In the genomic region with DNA sequence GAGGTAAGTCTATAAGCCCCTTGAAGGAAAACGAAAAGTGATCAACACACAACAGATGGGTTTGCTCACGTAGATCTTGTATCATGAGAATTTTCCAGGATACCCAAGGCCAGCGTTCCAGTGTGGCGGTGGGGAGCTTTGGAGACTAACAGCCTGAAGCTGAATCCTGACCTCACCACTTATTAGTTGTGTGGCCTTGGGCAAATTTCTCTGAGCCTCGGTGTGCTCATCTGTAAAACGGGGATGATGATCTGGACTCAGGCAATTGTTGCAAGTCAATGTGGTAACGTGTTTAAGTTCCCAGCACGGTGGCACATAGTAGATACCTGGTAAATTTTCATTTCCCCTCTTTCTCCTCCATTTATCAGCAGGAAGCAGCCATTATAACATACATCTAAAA, we compare ENCODE assay signal across 24 cellular contexts.
DNase-seq lines count a peak whose midpoint lies in the region; ATAC-seq, FAIRE-seq and TF ChIP-seq lines count a peak whose summit lies in the region.
"Had no signal": no experiment of that assay in that cellular context is flagged by ENCODE, and none has a peak within 500 bp of the region (broad histone marks: within the 10 kb centered on the region; RNA-seq: fewer than 3 reads in every experiment).

No MANE protein-coding gene starts in this region.

- H2AK5ac ChIP-seq in mesendoderm (ENCODE audit: low read length) = no peak overlapping the region

- H3K27ac ChIP-seq in breast epithelium (no peak overlapping the region), HepG2 (ENCODE audit: extremely low read length, insufficient read depth, low read length) (no peak overlapping the region), right lobe of liver (no peak overlapping the region), mesendoderm (ENCODE audit: low read depth, low read length) (no peak overlapping the region), thymus (ENCODE audit: low read depth) (peak overlapping the region; percentile 8)
- H3K27ac ChIP-seq: 22Rv1; A549; BLaER1 treated with 17β-estradiol and CSF1 and Interleukin-3, amounts not matched to agents 10 nM and 100 nM; C4-2B had no signal

- POLR2A ChIA-PET in MCF 10A (lab: Yijun Ruan, JAX) = no interaction called here
- POLR2A ChIA-PET in HepG2 (lab: Yijun Ruan, JAX) = no interaction called here

- H3K4me1 Mint-ChIP-seq in MCF 10A (ENCODE audit: insufficient read depth, unreplicated experiment) = peaks cover 5% of the 10 kb centered on the region
- no peaks in the 10 kb centered on the region for H3K4me1 Mint-ChIP-seq in activated CD4-positive, alpha-beta T cell treated with anti-CD3 and anti-CD28 coated beads, Interleukin-2, amount 10 ng/mL, durations not matched to agents 24 days and 14 days
- H3K4me1 Mint-ChIP-seq: B cell had no signal

- no peaks in the 10 kb centered on the region for H3K27me3 Mint-ChIP-seq in MCF 10A (ENCODE audit: insufficient read depth, unreplicated experiment)
- H3K27me3 Mint-ChIP-seq in activated CD4-positive, alpha-beta T cell treated with anti-CD3 and anti-CD28 coated beads, Interleukin-2, amount 10 ng/mL, durations not matched to agents 24 days and 14 days = peaks cover 10% of the 10 kb centered on the region

- no peak overlapping the region for H4K5ac ChIP-seq in mesendoderm (ENCODE audit: low read length)

- H3K36me3 ChIP-seq in breast epithelium (no peaks in the 10 kb centered on the region), HepG2 (replicated peaks in 1 of 2; ENCODE audit: control insufficient read depth in 1 of 2, insufficient read depth in 2 of 2, low read length in 2 of 2) (no peaks in the 10 kb centered on the region), right lobe of liver (no peaks in the 10 kb centered on the region), mesendoderm (ENCODE audit: control insufficient read depth, insufficient read depth, low read length) (no peaks in the 10 kb centered on the region), thymus (ENCODE audit: control insufficient read depth, insufficient read depth) (no peaks in the 10 kb centered on the region)
- H3K36me3 ChIP-seq: BLaER1 treated with 17β-estradiol and CSF1 and Interleukin-3, amounts not matched to agents 10 nM and 100 nM had no signal

- TF ChIP-seq POLR2A in breast epithelium (IDR thresholded peaks at IDR 0.05) (no peak), HepG2 (IDR thresholded peaks at IDR 0.05; ENCODE audit: insufficient read depth in 1 of 2, low read depth in 2 of 2, low read length in 2 of 2) (no peak), right lobe of liver (IDR thresholded peaks at IDR 0.05) (no peak)

- H2AFZ ChIP-seq in HepG2 (ENCODE audit: low read length) = no peak overlapping the region

- intact Hi-C loops in MCF 10A (cut with micrococcal nuclease) = no loop called here
- intact Hi-C loops in breast epithelium (cut with DNase I; ENCODE audit: low total_unique reads) = no loop called here
- intact Hi-C loops in HepG2 (cut with micrococcal nuclease; ENCODE audit: unreplicated experiment) = no loop called here
- intact Hi-C loops in right lobe of liver (cut with DNase I) = no loop called here
- intact Hi-C loops in activated CD4-positive, alpha-beta T cell treated with anti-CD3 and anti-CD28 coated beads, Interleukin-2, amount 10 ng/mL, durations not matched to agents 24 days and 14 days (cut with micrococcal nuclease) = no loop called here

- CTCF ChIA-PET in MCF 10A (lab: Yijun Ruan, JAX) (interaction anchor here (0.7 to 1.0 kb wide), 2 partner anchors 9 to 213 kb away, joined by 3 to 4 read pairs; no protein-coding TSS in a partner anchor), HepG2 (lab: Yijun Ruan, JAX; ENCODE audit: low intra/inter-chr PET ratio, low total read pairs) (no interaction called here)

- no peak overlapping the region for H3K9ac ChIP-seq in HepG2 (ENCODE audit: insufficient read depth, low read depth, low read length)
- no peak overlapping the region for H3K9ac ChIP-seq in mesendoderm (ENCODE audit: low read length)
- H3K9ac ChIP-seq: BLaER1 treated with 17β-estradiol and CSF1 and Interleukin-3, amounts not matched to agents 10 nM and 100 nM had no signal

- no TSS peak for BruUV-seq in MCF 10A (replicated peaks; lab: Mats Ljungman, UMichigan)
- no TSS peak for BruUV-seq in HepG2 (replicated peaks; lab: Mats Ljungman, UMichigan)

- no peaks in the 10 kb centered on the region for H3K4me1 ChIP-seq in breast epithelium
- H3K4me1 ChIP-seq in HepG2 (ENCODE audit: insufficient read depth, low read length) = no peaks in the 10 kb centered on the region
- H3K4me1 ChIP-seq in right lobe of liver = no peaks in the 10 kb centered on the region
- peaks cover 4% of the 10 kb centered on the region for H3K4me1 ChIP-seq in mesendoderm (ENCODE audit: control insufficient read depth, low read depth, low read length)
- no peaks in the 10 kb centered on the region for H3K4me1 ChIP-seq in thymus (ENCODE audit: control insufficient read depth, insufficient read depth, low read length)
- H3K4me1 ChIP-seq: A549, Caco-2 had no signal

- no peak overlapping the region for H3K4me2 ChIP-seq in HepG2 (ENCODE audit: low read depth, low read length)
- no peak overlapping the region for H3K4me2 ChIP-seq in mesendoderm (ENCODE audit: low read length)
- H3K4me2 ChIP-seq: A549; BLaER1 treated with 17β-estradiol and CSF1 and Interleukin-3, amounts not matched to agents 10 nM and 100 nM had no signal

- TF ChIP-seq EP300 in HepG2 (IDR thresholded peaks at IDR 0.05; ENCODE audit: low read depth in 2 of 2, low read length in 2 of 2) = no peak
- TF ChIP-seq EP300 in HepG2 (CRISPR knock-in tag; IDR thresholded peaks at IDR 0.05; ENCODE audit: borderline replicate concordance) = no peak

- peak overlapping the region; percentile 40 for H3K18ac ChIP-seq in mesendoderm (ENCODE audit: low read length)

- no peak overlapping the region for H2BK5ac ChIP-seq in mesendoderm (ENCODE audit: low read length)

- no peak for FAIRE-seq in HepG2 (lab: Jason Lieb, UNC)
- FAIRE-seq: A549, D721Med, G401.6, GM12878, GM12892, GM18507 had no signal

- H3K27me3 ChIP-seq in breast epithelium (no peaks in the 10 kb centered on the region), HepG2 (ENCODE audit: control insufficient read depth in 1 of 2, insufficient read depth in 2 of 2, low read length in 2 of 2) (peaks cover 2 to 18% of the 10 kb centered on the region in 2 experiments; a peak in 4 of 5 replicates), right lobe of liver (no peaks in the 10 kb centered on the region), mesendoderm (ENCODE audit: insufficient read depth, low read length, poor library complexity) (no peaks in the 10 kb centered on the region), thymus (ENCODE audit: control insufficient read depth, insufficient read depth) (no peaks in the 10 kb centered on the region)
- H3K27me3 ChIP-seq: BLaER1 treated with 17β-estradiol and CSF1 and Interleukin-3, amounts not matched to agents 10 nM and 100 nM had no signal

- WGBS in HepG2 (ENCODE audit: low lambda C conversion rate) = 37% methylated on average over 8 of the region's 8 CpGs
- WGBS in right lobe of liver (ENCODE audit: insufficient coverage, low coverage, low lambda C conversion rate, missing lambda C conversion rate) = 77% methylated on average over 7 of the region's 8 CpGs
- WGBS in mesendoderm (ENCODE audit: extremely low coverage, insufficient coverage, low lambda C conversion rate) = no CpG with 5 or more reads among the region's 8 CpGs
- 91% methylated on average over 8 of the region's 8 CpGs for WGBS in thymus

- H3K4me3 Mint-ChIP-seq in MCF 10A (ENCODE audit: unreplicated experiment) = no peak overlapping the region
- no peak overlapping the region for H3K4me3 Mint-ChIP-seq in activated CD4-positive, alpha-beta T cell treated with anti-CD3 and anti-CD28 coated beads, Interleukin-2, amount 10 ng/mL, durations not matched to agents 24 days and 14 days
- H3K4me3 Mint-ChIP-seq: B cell; CD4-positive, alpha-beta T cell; CD8-positive, alpha-beta T cell had no signal

- H4K20me1 ChIP-seq in HepG2 (ENCODE audit: insufficient read depth, low read length) = no peaks in the 10 kb centered on the region
- H4K20me1 ChIP-seq: BLaER1 treated with 17β-estradiol and CSF1 and Interleukin-3, amounts not matched to agents 10 nM and 100 nM had no signal

- no peak for DNase-seq in MCF 10A (ENCODE audit: unreplicated experiment)
- DNase-seq in breast epithelium (ENCODE audit: low spot score in 2 of 2) = no peak
- DNase-seq in HepG2 (ENCODE audit: low spot score) = no peak
- DNase-seq in right lobe of liver = no peak
- no peak for DNase-seq in mesendoderm
- no peak for DNase-seq in activated CD4-positive, alpha-beta T cell treated with anti-CD3 and anti-CD28 coated beads, Interleukin-2, amount 10 ng/mL, durations not matched to agents 24 days and 14 days
- DNase-seq in GDM1 (lab: John Stamatoyannopoulos, UW) = no peak
- DNase-seq: AML-193; Caco-2; Calu3; CD4-positive, alpha-beta T cell; CD8-positive, alpha-beta T cell; DMS79 treated with DMSO at 0.1 percent for 48 hours had no signal

- no peak overlapping the region for H4K8ac ChIP-seq in mesendoderm (ENCODE audit: low read depth, low read length)

- ATAC-seq in HepG2 (no peak), right lobe of liver (no peak)
- ATAC-seq: A549; CD8-positive, alpha-beta T cell; GM12878 had no signal

- no peak overlapping the region for H3K23ac ChIP-seq in mesendoderm (ENCODE audit: low read length)

- H3K79me2 ChIP-seq in HepG2 (ENCODE audit: insufficient read depth, low read length) = no peaks in the 10 kb centered on the region
- H3K79me2 ChIP-seq in mesendoderm (ENCODE audit: control insufficient read depth, insufficient read depth, low read length) = no peaks in the 10 kb centered on the region

- no peaks in the 10 kb centered on the region for H3K9me3 ChIP-seq in breast epithelium
- H3K9me3 ChIP-seq in HepG2 (ENCODE audit: low read length) = no peaks in the 10 kb centered on the region
- H3K9me3 ChIP-seq in right lobe of liver = no peaks in the 10 kb centered on the region
- no peaks in the 10 kb centered on the region for H3K9me3 ChIP-seq in thymus (ENCODE audit: control insufficient read depth)
- H3K9me3 ChIP-seq: A549; BLaER1 treated with 17β-estradiol and CSF1 and Interleukin-3, amounts not matched to agents 10 nM and 100 nM; Caco-2 had no signal

- H3K36me3 Mint-ChIP-seq in MCF 10A (ENCODE audit: insufficient read depth, unreplicated experiment) = no peaks in the 10 kb centered on the region
- no peaks in the 10 kb centered on the region for H3K36me3 Mint-ChIP-seq in activated CD4-positive, alpha-beta T cell treated with anti-CD3 and anti-CD28 coated beads, Interleukin-2, amount 10 ng/mL, durations not matched to agents 24 days and 14 days (ENCODE audit: low read depth)
- H3K36me3 Mint-ChIP-seq: CD8-positive, alpha-beta T cell had no signal

- no peaks in the 10 kb centered on the region for H3K79me1 ChIP-seq in mesendoderm (ENCODE audit: low read length)

- in situ Hi-C loops in HepG2 (cut with HindIII; ENCODE audit: extremely low pct_ligation_motif_present, low pct_unique_long_range_greater_than_20kb) = loop anchor here (10.0 kb wide), 1 partner anchor 350 kb away; no protein-coding TSS in a partner anchor

- H2BK15ac ChIP-seq in mesendoderm (replicated peaks; ENCODE audit: low read depth) = no peak overlapping the region

- no peaks in the 10 kb centered on the region for H3K9me3 Mint-ChIP-seq in MCF 10A (ENCODE audit: unreplicated experiment)
- no peaks in the 10 kb centered on the region for H3K9me3 Mint-ChIP-seq in activated CD4-positive, alpha-beta T cell treated with anti-CD3 and anti-CD28 coated beads, Interleukin-2, amount 10 ng/mL, durations not matched to agents 24 days and 14 days
- H3K9me3 Mint-ChIP-seq: CD4-positive, alpha-beta T cell; CD8-positive, alpha-beta T cell had no signal

- no peak overlapping the region for H3K4ac ChIP-seq in mesendoderm (ENCODE audit: low read depth, low read length)

- TF ChIP-seq CTCF in MCF 10A (IDR thresholded peaks at IDR 0.05; ENCODE audit: unreplicated experiment) (no peak), breast epithelium (IDR thresholded peaks at IDR 0.05) (no peak), HepG2 (CRISPR knock-in tag; IDR thresholded peaks at IDR 0.05) (no peak), right lobe of liver (IDR thresholded peaks at IDR 0.05) (no peak)

- no peak for TF ChIP-seq RAD21 in HepG2 (CRISPR knock-in tag; IDR thresholded peaks at IDR 0.05)

- H3K4me3 ChIP-seq in breast epithelium (no peak overlapping the region), HepG2 (replicated peaks in 1 of 3; ENCODE audit: insufficient read depth in 1 of 3, low read depth in 2 of 3, low read length in 3 of 3) (no peak overlapping the region), right lobe of liver (no peak overlapping the region), mesendoderm (ENCODE audit: low read length) (no peak overlapping the region), thymus (ENCODE audit: low read length) (no peak overlapping the region)
- H3K4me3 ChIP-seq: A549; BLaER1 treated with 17β-estradiol and CSF1 and Interleukin-3, amounts not matched to agents 10 nM and 100 nM; GM12878 had no signal

- H3K56ac ChIP-seq in mesendoderm (ENCODE audit: low read length) = peak overlapping the region; percentile 58

- H2BK120ac ChIP-seq in mesendoderm (ENCODE audit: low read depth, low read length) = no peak overlapping the region

- H3K27ac Mint-ChIP-seq in MCF 10A (ENCODE audit: low read depth, unreplicated experiment) = peak overlapping the region; percentile 23
- H3K27ac Mint-ChIP-seq in activated CD4-positive, alpha-beta T cell treated with anti-CD3 and anti-CD28 coated beads, Interleukin-2, amount 10 ng/mL, durations not matched to agents 24 days and 14 days = no peak overlapping the region
- H3K27ac Mint-ChIP-seq: B cell; CD4-positive, alpha-beta T cell; CD8-positive, alpha-beta T cell had no signal
